11 cellular contexts compared by ENCODE assay signal in the genomic region with DNA sequence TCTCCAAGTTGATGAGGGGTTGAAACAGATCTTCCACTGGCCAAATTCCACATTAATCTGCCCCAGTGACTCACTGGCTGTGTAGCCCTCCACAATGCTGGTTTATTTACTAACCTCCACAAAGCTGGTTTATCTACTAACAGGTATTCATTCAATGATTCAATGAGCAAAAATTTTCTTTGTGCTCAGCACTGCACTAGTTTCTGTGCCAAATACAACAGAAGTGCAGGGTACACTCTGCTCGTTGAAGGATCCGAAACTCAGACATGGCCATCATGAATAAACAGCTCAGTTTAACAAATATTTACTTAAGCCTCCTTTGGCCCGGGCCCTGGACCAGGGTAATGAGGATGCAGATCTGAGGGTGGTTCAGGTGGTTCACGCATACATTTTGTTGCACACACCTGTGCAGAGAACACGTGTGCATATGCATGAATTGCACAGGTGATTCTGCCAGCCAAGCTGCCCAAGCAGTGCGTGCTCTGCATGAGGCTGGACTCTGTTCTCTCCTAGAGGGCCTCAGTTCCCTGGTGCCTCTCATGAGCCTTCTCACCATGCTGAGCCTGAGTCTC.
DNase-seq lines count a peak whose midpoint lies in the region; ATAC-seq, FAIRE-seq and TF ChIP-seq lines count a peak whose summit lies in the region.
"Had no signal": no experiment of that assay in that cellular context is flagged by ENCODE, and none has a peak within 500 bp of the region (broad histone marks: within the 10 kb centered on the region; RNA-seq: fewer than 3 reads in every experiment).

No MANE protein-coding gene starts in this region.

- no peak for TF ChIP-seq EP300 in ovary (IDR thresholded peaks at IDR 0.05)

- intact Hi-C loops in posterior vena cava (cut with DNase I): no loop called here
- intact Hi-C loops in ovary (cut with DNase I): no loop called here

- peak; percentile 94 for DNase-seq in DMS53 (lab: John Stamatoyannopoulos, UW)
- peak; percentile 71 for DNase-seq in NCI-H345 (lab: John Stamatoyannopoulos, UW)
- DNase-seq in bronchial epithelial cell (ENCODE audit: low read depth): peak; percentile 97
- peak; percentile 26 for DNase-seq in mucosa of gallbladder (ENCODE audit: low spot score)
- no peak for DNase-seq in NCI-H2171 (lab: John Stamatoyannopoulos, UW)
- no peak for DNase-seq in posterior vena cava (ENCODE audit: low spot score)
- DNase-seq in ovary: no peak
- DNase-seq: activated CD8-positive, alpha-beta memory T cell treated with anti-CD3 and anti-CD28 coated beads for 24 hours; aorta; naive thymus-derived CD4-positive, alpha-beta T cell had no signal

- H3K9me3 ChIP-seq in ovary: no peaks in the 10 kb centered on the region

- H3K27ac ChIP-seq in ovary: no peak overlapping the region

- ATAC-seq in GM19023 (IDR thresholded peaks at IDR 0.05; ENCODE audit: unreplicated experiment): no peak
- ATAC-seq: naive thymus-derived CD4-positive, alpha-beta T cell had no signal

- no peak for TF ChIP-seq CTCF in bronchial epithelial cell (IDR thresholded peaks at IDR 0.05; ENCODE audit: insufficient read depth, low read length, severe bottlenecking)
- no peak for TF ChIP-seq CTCF in ovary (IDR thresholded peaks at IDR 0.05)

- H3K36me3 ChIP-seq in bronchial epithelial cell (ENCODE audit: control insufficient read depth, insufficient read depth, low read length): peaks cover 11% of the 10 kb centered on the region
- no peaks in the 10 kb centered on the region for H3K36me3 ChIP-seq in ovary

- peaks cover 4% of the 10 kb centered on the region for H3K4me1 ChIP-seq in ovary (ENCODE audit: insufficient read depth)

- TF ChIP-seq POLR2A in ovary (IDR thresholded peaks at IDR 0.05): no peak

- H3K27me3 ChIP-seq in bronchial epithelial cell (ENCODE audit: control insufficient read depth, insufficient read depth, low read length) (no peaks in the 10 kb centered on the region), ovary (no peaks in the 10 kb centered on the region)

- WGBS in ovary, 3 donors: 67 to 69% (median 67%) methylated on average over 6 of the region's 6 CpGs

- no peak for FAIRE-seq in bronchial epithelial cell (lab: Jason Lieb, UNC)

- H3K4me3 ChIP-seq in bronchial epithelial cell (ENCODE audit: low read depth, low read length) (no peak overlapping the region), ovary (no peak overlapping the region)

Comparison
In these comparisons a context has a peak if more than half of its experiments do, and no peak if none do; other contexts are left out.
1. DNase-seq: peak in DMS53 (single experiment), NCI-H345 (single experiment), bronchial epithelial cell (single experiment) and mucosa of gallbladder (single experiment); none in NCI-H2171 (single experiment), posterior vena cava (single experiment) and ovary (0 of 5).